Comparison of ENCODE assay signal across 1 cellular context in the genomic region with DNA sequence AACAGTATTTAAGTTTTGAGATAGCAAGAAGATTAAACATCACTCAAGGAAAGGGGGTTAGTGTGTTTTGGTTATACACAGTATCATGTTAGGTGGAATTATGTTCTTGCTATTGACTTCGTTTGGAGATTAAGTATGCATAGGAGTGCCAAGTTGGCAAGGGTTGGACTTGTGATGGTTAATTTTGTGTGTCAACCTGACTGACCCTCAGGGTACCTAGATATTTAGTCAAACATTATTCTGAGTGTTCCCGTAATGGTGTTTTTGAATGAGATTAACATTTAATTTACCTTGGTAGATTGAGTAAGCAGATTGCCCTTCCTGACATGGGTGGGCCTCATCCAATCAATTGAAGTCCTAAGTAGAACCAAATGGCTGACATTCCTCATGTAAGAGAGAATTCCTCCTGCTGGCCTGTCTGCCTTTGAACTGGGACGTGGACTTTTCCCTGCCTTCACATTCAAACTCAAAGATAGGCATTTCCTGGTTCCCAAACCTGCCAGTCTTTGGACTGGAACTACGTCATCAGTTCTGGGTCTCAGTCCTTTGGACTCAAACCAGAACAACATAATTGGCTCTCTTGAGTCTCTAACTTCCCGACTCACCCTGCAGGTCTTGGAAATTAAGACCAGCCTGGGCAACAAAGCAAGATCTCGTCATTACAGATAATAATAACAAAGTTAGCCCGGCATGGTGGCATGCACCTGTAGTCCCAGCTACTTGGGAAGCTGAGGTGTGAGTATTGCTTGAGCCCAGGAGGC.
TF ChIP-seq lines count a peak whose summit lies in the region.

No MANE protein-coding gene starts in this region.

TF ChIP-seq in HepG2, 621 proteins besides CTCF, POLR2A, EP300 and RAD21 (continued from another document and continues in another):
- TF ChIP-seq, protein P1, sequence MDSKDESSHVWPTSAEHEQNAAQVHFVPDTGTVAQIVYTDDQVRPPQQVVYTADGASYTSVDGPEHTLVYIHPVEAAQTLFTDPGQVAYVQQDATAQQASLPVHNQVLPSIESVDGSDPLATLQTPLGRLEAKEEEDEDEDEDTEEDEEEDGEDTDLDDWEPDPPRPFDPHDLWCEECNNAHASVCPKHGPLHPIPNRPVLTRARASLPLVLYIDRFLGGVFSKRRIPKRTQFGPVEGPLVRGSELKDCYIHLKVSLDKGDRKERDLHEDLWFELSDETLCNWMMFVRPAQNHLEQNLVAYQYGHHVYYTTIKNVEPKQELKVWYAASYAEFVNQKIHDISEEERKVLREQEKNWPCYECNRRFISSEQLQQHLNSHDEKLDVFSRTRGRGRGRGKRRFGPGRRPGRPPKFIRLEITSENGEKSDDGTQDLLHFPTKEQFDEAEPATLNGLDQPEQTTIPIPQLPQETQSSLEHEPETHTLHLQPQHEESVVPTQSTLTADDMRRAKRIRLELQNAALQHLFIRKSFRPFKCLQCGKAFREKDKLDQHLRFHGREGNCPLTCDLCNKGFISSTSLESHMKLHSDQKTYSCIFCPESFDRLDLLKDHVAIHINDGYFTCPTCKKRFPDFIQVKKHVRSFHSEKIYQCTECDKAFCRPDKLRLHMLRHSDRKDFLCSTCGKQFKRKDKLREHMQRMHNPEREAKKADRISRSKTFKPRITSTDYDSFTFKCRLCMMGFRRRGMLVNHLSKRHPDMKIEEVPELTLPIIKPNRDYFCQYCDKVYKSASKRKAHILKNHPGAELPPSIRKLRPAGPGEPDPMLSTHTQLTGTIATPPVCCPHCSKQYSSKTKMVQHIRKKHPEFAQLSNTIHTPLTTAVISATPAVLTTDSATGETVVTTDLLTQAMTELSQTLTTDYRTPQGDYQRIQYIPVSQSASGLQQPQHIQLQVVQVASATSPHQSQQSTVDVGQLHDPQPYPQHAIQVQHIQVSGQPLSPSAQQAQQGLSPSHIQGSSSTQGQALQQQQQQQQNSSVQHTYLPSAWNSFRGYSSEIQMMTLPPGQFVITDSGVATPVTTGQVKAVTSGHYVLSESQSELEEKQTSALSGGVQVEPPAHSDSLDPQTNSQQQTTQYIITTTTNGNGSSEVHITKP (CRISPR knock-in tag; IDR thresholded peaks at IDR 0.05; ENCODE audit: low read depth): no peak
- no peak for TF ChIP-seq ZNF850 (CRISPR knock-in tag; conservative IDR thresholded peaks at IDR 0.05)
- TF ChIP-seq, protein P2, sequence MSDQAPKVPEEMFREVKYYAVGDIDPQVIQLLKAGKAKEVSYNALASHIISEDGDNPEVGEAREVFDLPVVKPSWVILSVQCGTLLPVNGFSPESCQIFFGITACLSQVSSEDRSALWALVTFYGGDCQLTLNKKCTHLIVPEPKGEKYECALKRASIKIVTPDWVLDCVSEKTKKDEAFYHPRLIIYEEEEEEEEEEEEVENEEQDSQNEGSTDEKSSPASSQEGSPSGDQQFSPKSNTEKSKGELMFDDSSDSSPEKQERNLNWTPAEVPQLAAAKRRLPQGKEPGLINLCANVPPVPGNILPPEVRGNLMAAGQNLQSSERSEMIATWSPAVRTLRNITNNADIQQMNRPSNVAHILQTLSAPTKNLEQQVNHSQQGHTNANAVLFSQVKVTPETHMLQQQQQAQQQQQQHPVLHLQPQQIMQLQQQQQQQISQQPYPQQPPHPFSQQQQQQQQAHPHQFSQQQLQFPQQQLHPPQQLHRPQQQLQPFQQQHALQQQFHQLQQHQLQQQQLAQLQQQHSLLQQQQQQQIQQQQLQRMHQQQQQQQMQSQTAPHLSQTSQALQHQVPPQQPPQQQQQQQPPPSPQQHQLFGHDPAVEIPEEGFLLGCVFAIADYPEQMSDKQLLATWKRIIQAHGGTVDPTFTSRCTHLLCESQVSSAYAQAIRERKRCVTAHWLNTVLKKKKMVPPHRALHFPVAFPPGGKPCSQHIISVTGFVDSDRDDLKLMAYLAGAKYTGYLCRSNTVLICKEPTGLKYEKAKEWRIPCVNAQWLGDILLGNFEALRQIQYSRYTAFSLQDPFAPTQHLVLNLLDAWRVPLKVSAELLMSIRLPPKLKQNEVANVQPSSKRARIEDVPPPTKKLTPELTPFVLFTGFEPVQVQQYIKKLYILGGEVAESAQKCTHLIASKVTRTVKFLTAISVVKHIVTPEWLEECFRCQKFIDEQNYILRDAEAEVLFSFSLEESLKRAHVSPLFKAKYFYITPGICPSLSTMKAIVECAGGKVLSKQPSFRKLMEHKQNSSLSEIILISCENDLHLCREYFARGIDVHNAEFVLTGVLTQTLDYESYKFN (CRISPR knock-in tag; conservative IDR thresholded peaks at IDR 0.05): peak; percentile 95
- TF ChIP-seq ZKSCAN8 (CRISPR knock-in tag; IDR thresholded peaks at IDR 0.05; ENCODE audit: borderline replicate concordance): peak; percentile 17; the same call in 1 of the 2 replicates
- no peak for TF ChIP-seq NFE2L2 (IDR thresholded peaks at IDR 0.05; ENCODE audit: low read length)
- TF ChIP-seq, protein P3, sequence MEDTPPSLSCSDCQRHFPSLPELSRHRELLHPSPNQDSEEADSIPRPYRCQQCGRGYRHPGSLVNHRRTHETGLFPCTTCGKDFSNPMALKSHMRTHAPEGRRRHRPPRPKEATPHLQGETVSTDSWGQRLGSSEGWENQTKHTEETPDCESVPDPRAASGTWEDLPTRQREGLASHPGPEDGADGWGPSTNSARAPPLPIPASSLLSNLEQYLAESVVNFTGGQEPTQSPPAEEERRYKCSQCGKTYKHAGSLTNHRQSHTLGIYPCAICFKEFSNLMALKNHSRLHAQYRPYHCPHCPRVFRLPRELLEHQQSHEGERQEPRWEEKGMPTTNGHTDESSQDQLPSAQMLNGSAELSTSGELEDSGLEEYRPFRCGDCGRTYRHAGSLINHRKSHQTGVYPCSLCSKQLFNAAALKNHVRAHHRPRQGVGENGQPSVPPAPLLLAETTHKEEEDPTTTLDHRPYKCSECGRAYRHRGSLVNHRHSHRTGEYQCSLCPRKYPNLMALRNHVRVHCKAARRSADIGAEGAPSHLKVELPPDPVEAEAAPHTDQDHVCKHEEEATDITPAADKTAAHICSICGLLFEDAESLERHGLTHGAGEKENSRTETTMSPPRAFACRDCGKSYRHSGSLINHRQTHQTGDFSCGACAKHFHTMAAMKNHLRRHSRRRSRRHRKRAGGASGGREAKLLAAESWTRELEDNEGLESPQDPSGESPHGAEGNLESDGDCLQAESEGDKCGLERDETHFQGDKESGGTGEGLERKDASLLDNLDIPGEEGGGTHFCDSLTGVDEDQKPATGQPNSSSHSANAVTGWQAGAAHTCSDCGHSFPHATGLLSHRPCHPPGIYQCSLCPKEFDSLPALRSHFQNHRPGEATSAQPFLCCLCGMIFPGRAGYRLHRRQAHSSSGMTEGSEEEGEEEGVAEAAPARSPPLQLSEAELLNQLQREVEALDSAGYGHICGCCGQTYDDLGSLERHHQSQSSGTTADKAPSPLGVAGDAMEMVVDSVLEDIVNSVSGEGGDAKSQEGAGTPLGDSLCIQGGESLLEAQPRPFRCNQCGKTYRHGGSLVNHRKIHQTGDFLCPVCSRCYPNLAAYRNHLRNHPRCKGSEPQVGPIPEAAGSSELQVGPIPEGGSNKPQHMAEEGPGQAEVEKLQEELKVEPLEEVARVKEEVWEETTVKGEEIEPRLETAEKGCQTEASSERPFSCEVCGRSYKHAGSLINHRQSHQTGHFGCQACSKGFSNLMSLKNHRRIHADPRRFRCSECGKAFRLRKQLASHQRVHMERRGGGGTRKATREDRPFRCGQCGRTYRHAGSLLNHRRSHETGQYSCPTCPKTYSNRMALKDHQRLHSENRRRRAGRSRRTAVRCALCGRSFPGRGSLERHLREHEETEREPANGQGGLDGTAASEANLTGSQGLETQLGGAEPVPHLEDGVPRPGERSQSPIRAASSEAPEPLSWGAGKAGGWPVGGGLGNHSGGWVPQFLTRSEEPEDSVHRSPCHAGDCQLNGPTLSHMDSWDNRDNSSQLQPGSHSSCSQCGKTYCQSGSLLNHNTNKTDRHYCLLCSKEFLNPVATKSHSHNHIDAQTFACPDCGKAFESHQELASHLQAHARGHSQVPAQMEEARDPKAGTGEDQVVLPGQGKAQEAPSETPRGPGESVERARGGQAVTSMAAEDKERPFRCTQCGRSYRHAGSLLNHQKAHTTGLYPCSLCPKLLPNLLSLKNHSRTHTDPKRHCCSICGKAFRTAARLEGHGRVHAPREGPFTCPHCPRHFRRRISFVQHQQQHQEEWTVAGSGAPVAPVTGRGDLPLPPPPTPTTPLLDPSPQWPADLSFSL (CRISPR knock-in tag; IDR thresholded peaks at IDR 0.05): no peak
- TF ChIP-seq ASH2L (IDR thresholded peaks at IDR 0.05; ENCODE audit: insufficient read length, low read depth, low read length): peak; percentile 51
- TF ChIP-seq STAT5B (CRISPR knock-in tag; IDR thresholded peaks at IDR 0.05): no peak
- TF ChIP-seq NCOR1 (IDR thresholded peaks at IDR 0.05; ENCODE audit: borderline replicate concordance, low read length): peak; percentile 45; the same call in 1 of the 2 replicates
- TF ChIP-seq, protein P4, sequence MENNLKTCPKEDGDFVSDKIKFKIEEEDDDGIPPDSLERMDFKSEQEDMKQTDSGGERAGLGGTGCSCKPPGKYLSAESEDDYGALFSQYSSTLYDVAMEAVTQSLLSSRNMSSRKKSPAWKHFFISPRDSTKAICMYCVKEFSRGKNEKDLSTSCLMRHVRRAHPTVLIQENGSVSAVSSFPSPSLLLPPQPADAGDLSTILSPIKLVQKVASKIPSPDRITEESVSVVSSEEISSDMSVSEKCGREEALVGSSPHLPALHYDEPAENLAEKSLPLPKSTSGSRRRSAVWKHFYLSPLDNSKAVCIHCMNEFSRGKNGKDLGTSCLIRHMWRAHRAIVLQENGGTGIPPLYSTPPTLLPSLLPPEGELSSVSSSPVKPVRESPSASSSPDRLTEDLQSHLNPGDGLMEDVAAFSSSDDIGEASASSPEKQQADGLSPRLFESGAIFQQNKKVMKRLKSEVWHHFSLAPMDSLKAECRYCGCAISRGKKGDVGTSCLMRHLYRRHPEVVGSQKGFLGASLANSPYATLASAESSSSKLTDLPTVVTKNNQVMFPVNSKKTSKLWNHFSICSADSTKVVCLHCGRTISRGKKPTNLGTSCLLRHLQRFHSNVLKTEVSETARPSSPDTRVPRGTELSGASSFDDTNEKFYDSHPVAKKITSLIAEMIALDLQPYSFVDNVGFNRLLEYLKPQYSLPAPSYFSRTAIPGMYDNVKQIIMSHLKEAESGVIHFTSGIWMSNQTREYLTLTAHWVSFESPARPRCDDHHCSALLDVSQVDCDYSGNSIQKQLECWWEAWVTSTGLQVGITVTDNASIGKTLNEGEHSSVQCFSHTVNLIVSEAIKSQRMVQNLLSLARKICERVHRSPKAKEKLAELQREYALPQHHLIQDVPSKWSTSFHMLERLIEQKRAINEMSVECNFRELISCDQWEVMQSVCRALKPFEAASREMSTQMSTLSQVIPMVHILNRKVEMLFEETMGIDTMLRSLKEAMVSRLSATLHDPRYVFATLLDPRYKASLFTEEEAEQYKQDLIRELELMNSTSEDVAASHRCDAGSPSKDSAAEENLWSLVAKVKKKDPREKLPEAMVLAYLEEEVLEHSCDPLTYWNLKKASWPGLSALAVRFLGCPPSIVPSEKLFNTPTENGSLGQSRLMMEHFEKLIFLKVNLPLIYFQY (CRISPR knock-in tag; IDR thresholded peaks at IDR 0.05; ENCODE audit: borderline replicate concordance): peak; percentile 95
- TF ChIP-seq ZNF205 (CRISPR knock-in tag; IDR thresholded peaks at IDR 0.05): 0 out of 2 replicates have a peak, but pooled peaks have one; percentile 41
- TF ChIP-seq ZNF772 (CRISPR knock-in tag; IDR thresholded peaks at IDR 0.05): peak; percentile 72
- no peak for TF ChIP-seq KDM1A (CRISPR knock-in tag; IDR thresholded peaks at IDR 0.05)
- TF ChIP-seq, protein P5, sequence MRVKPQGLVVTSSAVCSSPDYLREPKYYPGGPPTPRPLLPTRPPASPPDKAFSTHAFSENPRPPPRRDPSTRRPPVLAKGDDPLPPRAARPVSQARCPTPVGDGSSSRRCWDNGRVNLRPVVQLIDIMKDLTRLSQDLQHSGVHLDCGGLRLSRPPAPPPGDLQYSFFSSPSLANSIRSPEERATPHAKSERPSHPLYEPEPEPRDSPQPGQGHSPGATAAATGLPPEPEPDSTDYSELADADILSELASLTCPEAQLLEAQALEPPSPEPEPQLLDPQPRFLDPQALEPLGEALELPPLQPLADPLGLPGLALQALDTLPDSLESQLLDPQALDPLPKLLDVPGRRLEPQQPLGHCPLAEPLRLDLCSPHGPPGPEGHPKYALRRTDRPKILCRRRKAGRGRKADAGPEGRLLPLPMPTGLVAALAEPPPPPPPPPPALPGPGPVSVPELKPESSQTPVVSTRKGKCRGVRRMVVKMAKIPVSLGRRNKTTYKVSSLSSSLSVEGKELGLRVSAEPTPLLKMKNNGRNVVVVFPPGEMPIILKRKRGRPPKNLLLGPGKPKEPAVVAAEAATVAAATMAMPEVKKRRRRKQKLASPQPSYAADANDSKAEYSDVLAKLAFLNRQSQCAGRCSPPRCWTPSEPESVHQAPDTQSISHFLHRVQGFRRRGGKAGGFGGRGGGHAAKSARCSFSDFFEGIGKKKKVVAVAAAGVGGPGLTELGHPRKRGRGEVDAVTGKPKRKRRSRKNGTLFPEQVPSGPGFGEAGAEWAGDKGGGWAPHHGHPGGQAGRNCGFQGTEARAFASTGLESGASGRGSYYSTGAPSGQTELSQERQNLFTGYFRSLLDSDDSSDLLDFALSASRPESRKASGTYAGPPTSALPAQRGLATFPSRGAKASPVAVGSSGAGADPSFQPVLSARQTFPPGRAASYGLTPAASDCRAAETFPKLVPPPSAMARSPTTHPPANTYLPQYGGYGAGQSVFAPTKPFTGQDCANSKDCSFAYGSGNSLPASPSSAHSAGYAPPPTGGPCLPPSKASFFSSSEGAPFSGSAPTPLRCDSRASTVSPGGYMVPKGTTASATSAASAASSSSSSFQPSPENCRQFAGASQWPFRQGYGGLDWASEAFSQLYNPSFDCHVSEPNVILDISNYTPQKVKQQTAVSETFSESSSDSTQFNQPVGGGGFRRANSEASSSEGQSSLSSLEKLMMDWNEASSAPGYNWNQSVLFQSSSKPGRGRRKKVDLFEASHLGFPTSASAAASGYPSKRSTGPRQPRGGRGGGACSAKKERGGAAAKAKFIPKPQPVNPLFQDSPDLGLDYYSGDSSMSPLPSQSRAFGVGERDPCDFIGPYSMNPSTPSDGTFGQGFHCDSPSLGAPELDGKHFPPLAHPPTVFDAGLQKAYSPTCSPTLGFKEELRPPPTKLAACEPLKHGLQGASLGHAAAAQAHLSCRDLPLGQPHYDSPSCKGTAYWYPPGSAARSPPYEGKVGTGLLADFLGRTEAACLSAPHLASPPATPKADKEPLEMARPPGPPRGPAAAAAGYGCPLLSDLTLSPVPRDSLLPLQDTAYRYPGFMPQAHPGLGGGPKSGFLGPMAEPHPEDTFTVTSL (CRISPR knock-in tag; IDR thresholded peaks at IDR 0.05; ENCODE audit: borderline replicate concordance): peak; percentile 89; the same call in 1 of the 2 replicates
- TF ChIP-seq, protein P6, sequence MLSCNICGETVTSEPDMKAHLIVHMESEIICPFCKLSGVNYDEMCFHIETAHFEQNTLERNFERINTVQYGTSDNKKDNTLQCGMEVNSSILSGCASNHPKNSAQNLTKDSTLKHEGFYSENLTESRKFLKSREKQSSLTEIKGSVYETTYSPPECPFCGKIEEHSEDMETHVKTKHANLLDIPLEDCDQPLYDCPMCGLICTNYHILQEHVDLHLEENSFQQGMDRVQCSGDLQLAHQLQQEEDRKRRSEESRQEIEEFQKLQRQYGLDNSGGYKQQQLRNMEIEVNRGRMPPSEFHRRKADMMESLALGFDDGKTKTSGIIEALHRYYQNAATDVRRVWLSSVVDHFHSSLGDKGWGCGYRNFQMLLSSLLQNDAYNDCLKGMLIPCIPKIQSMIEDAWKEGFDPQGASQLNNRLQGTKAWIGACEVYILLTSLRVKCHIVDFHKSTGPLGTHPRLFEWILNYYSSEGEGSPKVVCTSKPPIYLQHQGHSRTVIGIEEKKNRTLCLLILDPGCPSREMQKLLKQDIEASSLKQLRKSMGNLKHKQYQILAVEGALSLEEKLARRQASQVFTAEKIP (CRISPR knock-in tag; IDR thresholded peaks at IDR 0.05; ENCODE audit: borderline replicate concordance): no peak
- peak; percentile 19 to 29; a peak in 1 of 4 replicates for TF ChIP-seq MAFK (conservative IDR thresholded peaks at IDR 0.05 in 1 of 2, IDR thresholded peaks at IDR 0.05 in 1 of 2; ENCODE audit: low read length in 2 of 2)
- no peak for TF ChIP-seq NCOA1 (CRISPR knock-in tag; IDR thresholded peaks at IDR 0.05)
- TF ChIP-seq CEBPB (IDR thresholded peaks at IDR 0.05; ENCODE audit: borderline replicate concordance, low read depth, low read length): no peak
- TF ChIP-seq ZNF343 (CRISPR knock-in tag; IDR thresholded peaks at IDR 0.05): no peak
